ENCODE assay signal across 24 cellular contexts in genomic region chr2:164867779-164868397, GRCh38. TPM values are rescaled to one million over a fixed set of nuclear protein-coding genes. Genes with fewer than 3 reads are reported as not detected.
A peak's percentile ranks its signal among the peaks of the same experiment; 100 is the strongest.
DNase-seq lines count a peak whose midpoint lies in the region; ATAC-seq and TF ChIP-seq lines count a peak whose summit lies in the region.
"Had no signal": no experiment of that assay in that cellular context is flagged by ENCODE, and none has a peak within 500 bp of the region (broad histone marks: within the 10 kb centered on the region; RNA-seq: fewer than 3 reads in every experiment).

No MANE protein-coding gene starts in this region.

- no peak overlapping the region for H3K4me3 Mint-ChIP-seq in activated B cell treated with CpG ODN at 0.5 μM for 24 hours
- H3K4me3 Mint-ChIP-seq in memory B cell, result no peak overlapping the region
- H3K4me3 Mint-ChIP-seq: CD4-positive, CD25-positive, alpha-beta regulatory T cell; GM23338; H9; HFFc6 had no signal

- H3K27ac ChIP-seq in mammary epithelial cell (ENCODE audit: insufficient read depth, low read depth, low read length) (no peak overlapping the region), breast epithelium (no peak overlapping the region), subcutaneous abdominal adipose tissue (ENCODE audit: low read depth, low read length) (peak overlapping the region; percentile 5)
- H3K27ac ChIP-seq: 22Rv1, BLaER1, Peyer's patch had no signal

- no peak overlapping the region for H3K4me3 ChIP-seq in mammary epithelial cell (replicated peaks in 1 of 3; ENCODE audit: insufficient read depth in 1 of 3, low read depth in 2 of 3, low read length in 3 of 3)
- H3K4me3 ChIP-seq in breast epithelium, result no peak overlapping the region
- no peak overlapping the region for H3K4me3 ChIP-seq in subcutaneous abdominal adipose tissue (ENCODE audit: low read depth in 1 of 5, low read length in 5 of 5)
- H3K4me3 ChIP-seq: BLaER1, GM23338, Peyer's patch had no signal

- H3K36me3 ChIP-seq in mammary epithelial cell (ENCODE audit: insufficient read depth, low read length), result no peaks in the 10 kb centered on the region
- no peaks in the 10 kb centered on the region for H3K36me3 ChIP-seq in breast epithelium
- no peaks in the 10 kb centered on the region for H3K36me3 ChIP-seq in subcutaneous abdominal adipose tissue (ENCODE audit: control insufficient read depth in 5 of 5, insufficient read depth in 5 of 5, low read length in 5 of 5)
- H3K36me3 ChIP-seq: BLaER1, Peyer's patch had no signal

- H3K4me1 ChIP-seq in mammary epithelial cell (ENCODE audit: insufficient read depth, low read length), result no peaks in the 10 kb centered on the region
- no peaks in the 10 kb centered on the region for H3K4me1 ChIP-seq in breast epithelium
- peaks cover 0 to 23% (median 15%) of the 10 kb centered on the region in 5 donors for H3K4me1 ChIP-seq in subcutaneous abdominal adipose tissue (ENCODE audit: control insufficient read depth in 5 of 5, insufficient read depth in 5 of 5, low read length in 5 of 5)

- H3K4me1 Mint-ChIP-seq in activated B cell treated with CpG ODN at 0.5 μM for 24 hours, result peaks cover 41% of the 10 kb centered on the region
- H3K4me1 Mint-ChIP-seq in memory B cell, result peaks cover 25% of the 10 kb centered on the region
- H3K4me1 Mint-ChIP-seq: CD4-positive, CD25-positive, alpha-beta regulatory T cell; GM23338 had no signal

- in situ Hi-C loops in mammary epithelial cell (cut with MboI; ENCODE audit: low sequenced_read_pairs in 2 of 2), result no loop called here

- no TSS peak for BruUV-seq in mammary epithelial cell (replicated peaks; lab: Mats Ljungman, UMichigan)

- H3K36me3 Mint-ChIP-seq in activated B cell treated with CpG ODN at 0.5 μM for 24 hours (ENCODE audit: low read depth), result no peaks in the 10 kb centered on the region
- no peaks in the 10 kb centered on the region for H3K36me3 Mint-ChIP-seq in memory B cell
- H3K36me3 Mint-ChIP-seq: CD4-positive, CD25-positive, alpha-beta regulatory T cell had no signal

- intact Hi-C loops in mammary epithelial cell (cut with micrococcal nuclease), result no loop called here
- intact Hi-C loops in breast epithelium (cut with DNase I; ENCODE audit: low total_unique reads), result no loop called here
- intact Hi-C loops in activated B cell treated with CpG ODN at 0.5 μM for 24 hours (cut with micrococcal nuclease), result loop anchor here (2.0 kb wide), 2 partner anchors 29 to 45 kb away; no protein-coding TSS in a partner anchor

- no peak for ATAC-seq in activated B cell treated with CpG ODN at 0.5 μM for 24 hours (ENCODE audit: low read depth)
- no peak for ATAC-seq in memory B cell (ENCODE audit: low read depth)
- ATAC-seq: GM23338 had no signal

- CTCF ChIA-PET in mammary epithelial cell (lab: Charles Lee; ENCODE audit: low non-redundant PET), result no interaction called here
- CTCF ChIA-PET in activated B cell treated with CpG ODN at 0.5 μM for 24 hours (lab: Charles Lee), result no interaction called here

- DNase-seq in mammary epithelial cell, result no peak
- no peak for DNase-seq in breast epithelium (ENCODE audit: low spot score in 2 of 2)
- no peak for DNase-seq in activated B cell treated with CpG ODN at 0.5 μM for 24 hours
- DNase-seq in memory B cell (ENCODE audit: low spot score in 2 of 2), result no peak
- no peak for DNase-seq in T1000 (lab: John Stamatoyannopoulos, UW)
- no peak for DNase-seq in NCI-H524 treated with DMSO at 0.1 percent for 48 hours (lab: John Stamatoyannopoulos, UW)
- no peak for DNase-seq in NCI-H1694 (lab: John Stamatoyannopoulos, UW)
- DNase-seq: ACHN; CD4-positive, CD25-positive, alpha-beta regulatory T cell; H9; KBM-7; NCI-H1092; NCI-H1436; NCI-H187 treated with DMSO at 0.1 percent for 48 hours; NCI-H2107; NCI-H526 treated with DMSO at 0.1 percent for 48 hours; OCI-M1; Peyer's patch; SHP77 treated with DMSO at 0.1 percent for 48 hours had no signal

- H3K4me2 ChIP-seq in mammary epithelial cell (ENCODE audit: insufficient read depth, low read depth, low read length), result no peak overlapping the region
- H3K4me2 ChIP-seq: BLaER1, GM23338 had no signal

- H3K9me3 ChIP-seq in mammary epithelial cell (replicated peaks; ENCODE audit: insufficient read depth, low read length) (no peaks in the 10 kb centered on the region), breast epithelium (no peaks in the 10 kb centered on the region), subcutaneous abdominal adipose tissue (ENCODE audit: control insufficient read depth in 5 of 5, low read length in 5 of 5) (no peaks in the 10 kb centered on the region)
- H3K9me3 ChIP-seq: BLaER1, Peyer's patch had no signal

- no peak for TF ChIP-seq POLR2A in breast epithelium (IDR thresholded peaks at IDR 0.05)

- H3K27ac Mint-ChIP-seq in activated B cell treated with CpG ODN at 0.5 μM for 24 hours (peak overlapping the region; percentile 43), memory B cell (peak overlapping the region; percentile 40)
- H3K27ac Mint-ChIP-seq: CD4-positive, CD25-positive, alpha-beta regulatory T cell; GM23338; H9; HFFc6 had no signal

- H3K9ac ChIP-seq in mammary epithelial cell (ENCODE audit: insufficient read depth, low read length), result no peak overlapping the region
- no peak overlapping the region for H3K9ac ChIP-seq in subcutaneous abdominal adipose tissue (ENCODE audit: low read length in 5 of 5)
- H3K9ac ChIP-seq: BLaER1 had no signal

- 71% methylated on average over 3 of the region's 3 CpGs for WGBS in mammary epithelial cell (ENCODE audit: low coverage, missing lambda C conversion rate)

- peak overlapping the region; percentile 32 for H2AFZ ChIP-seq in mammary epithelial cell (ENCODE audit: low read depth, low read length)

- H3K27me3 ChIP-seq in mammary epithelial cell (ENCODE audit: insufficient read depth, low read length) (no peaks in the 10 kb centered on the region), breast epithelium (no peaks in the 10 kb centered on the region), subcutaneous abdominal adipose tissue (ENCODE audit: control insufficient read depth in 5 of 5, insufficient read depth in 4 of 5, low read length in 5 of 5) (no peaks in the 10 kb centered on the region)
- H3K27me3 ChIP-seq: BLaER1, Peyer's patch had no signal

- POLR2A ChIA-PET in activated B cell treated with CpG ODN at 0.5 μM for 24 hours (lab: Charles Lee), result interaction anchor here (1.9 kb wide), 1 partner anchor 9 kb away, joined by 4 read pairs; no protein-coding TSS in a partner anchor

- H3K79me2 ChIP-seq in mammary epithelial cell (ENCODE audit: insufficient read depth, low read length), result no peaks in the 10 kb centered on the region

- H3K27me3 Mint-ChIP-seq in activated B cell treated with CpG ODN at 0.5 μM for 24 hours (no peaks in the 10 kb centered on the region), memory B cell (no peaks in the 10 kb centered on the region)
- H3K27me3 Mint-ChIP-seq: CD4-positive, CD25-positive, alpha-beta regulatory T cell had no signal

- no peak for TF ChIP-seq CTCF in mammary epithelial cell (conservative IDR thresholded peaks at IDR 0.05 in 1 of 2, IDR thresholded peaks at IDR 0.05 in 1 of 2; ENCODE audit: extremely low read depth in 1 of 2, insufficient read depth in 1 of 2, low read depth in 1 of 2, low read length in 2 of 2)
- TF ChIP-seq CTCF in breast epithelium (IDR thresholded peaks at IDR 0.05), result no peak
- no peak for TF ChIP-seq CTCF in activated B cell treated with CpG ODN at 0.5 μM for 24 hours (IDR thresholded peaks at IDR 0.05)

- dilution Hi-C loops in mammary epithelial cell (cut with HindIII; ENCODE audit: low sequenced_read_pairs), result no loop called here

- H4K20me1 ChIP-seq in mammary epithelial cell (ENCODE audit: insufficient read depth, low read length), result no peaks in the 10 kb centered on the region
- H4K20me1 ChIP-seq: BLaER1 had no signal

- H3K9me3 Mint-ChIP-seq in activated B cell treated with CpG ODN at 0.5 μM for 24 hours, result peaks cover 3% of the 10 kb centered on the region
- no peaks in the 10 kb centered on the region for H3K9me3 Mint-ChIP-seq in memory B cell
- H3K9me3 Mint-ChIP-seq: GM23338, HFFc6 had no signal

RNA-seq across cellular contexts. Expression of gene COBLL1, which starts 26.3 kb away (rescaled TPM):
- total RNA-seq in mammary epithelial cell (10 to 100 TPM; 35.0 to 53.7 TPM), breast epithelium (10 to 100 TPM; 43.6 to 92.8 (median 75.8) TPM), activated B cell treated with CpG ODN at 0.5 μM for 24 hours (182 and 222 TPM in 2 replicates)
- polyA plus RNA-seq in mammary epithelial cell, result 10.0 TPM
- polyA minus RNA-seq in mammary epithelial cell, result 36.4 TPM
